18 cellular contexts compared by ENCODE assay signal in the genomic region with DNA sequence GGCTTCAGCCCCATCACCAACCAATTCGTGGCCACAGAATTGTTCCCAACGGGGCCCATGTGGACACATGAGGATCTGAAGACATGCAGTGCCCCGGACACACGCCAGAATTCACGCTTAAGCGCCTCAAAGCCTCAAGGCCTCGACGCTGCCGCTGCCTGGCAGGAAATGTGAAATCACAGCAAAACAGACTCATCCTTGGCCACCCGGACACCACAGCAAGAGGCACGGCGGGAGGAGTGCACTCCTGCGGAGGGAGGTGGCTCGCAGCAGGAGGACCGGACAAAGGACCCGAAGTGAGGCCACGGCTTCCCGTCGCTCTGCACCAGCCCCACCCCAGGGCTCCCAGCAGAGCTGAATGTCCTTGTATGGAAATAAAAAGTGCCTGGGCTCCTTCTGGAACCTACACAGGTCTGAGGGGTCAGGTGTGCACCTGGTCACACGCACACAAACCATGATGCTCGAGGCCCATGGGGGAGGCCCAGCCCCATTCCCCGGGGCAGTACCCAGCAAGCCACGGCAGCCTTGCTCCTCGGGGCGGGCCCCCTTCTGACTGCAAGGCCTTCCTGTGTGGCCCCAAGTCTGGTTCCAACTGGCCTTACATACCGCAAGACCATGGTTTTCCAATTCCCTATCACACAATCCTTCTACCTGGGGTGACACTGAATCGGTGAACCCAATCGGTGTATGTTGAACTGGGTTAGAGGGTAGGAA.
"Had no signal": no experiment of that assay in that cellular context is flagged by ENCODE, and none has a peak within 500 bp of the region (broad histone marks: within the 10 kb centered on the region; RNA-seq: fewer than 3 reads in every experiment).

No MANE protein-coding gene starts in this region.

- H3K27me3 Mint-ChIP-seq: naive thymus-derived CD8-positive, alpha-beta T cell had no signal

- FAIRE-seq: endometrium, frontal cortex, islet of Langerhans, urothelium cell line had no signal

- H3K27ac ChIP-seq: heart left ventricle, right atrium auricular region had no signal

- ATAC-seq: esophagus mucosa; heart left ventricle; left lobe of liver; mucosa of descending colon; naive thymus-derived CD8-positive, alpha-beta T cell had no signal

- H3K4me1 ChIP-seq: heart left ventricle, right atrium auricular region had no signal

- H3K27me3 ChIP-seq: heart left ventricle, right atrium auricular region had no signal

- H3K4me3 ChIP-seq: heart left ventricle, mucosa of descending colon, right atrium auricular region had no signal

- H3K9me3 Mint-ChIP-seq: naive thymus-derived CD8-positive, alpha-beta T cell had no signal

- DNase-seq: effector memory CD4-positive, alpha-beta T cell; heart left ventricle; hypothalamus; mammary epithelial cell; mucosa of descending colon; naive thymus-derived CD8-positive, alpha-beta T cell; stimulated activated CD4-positive, alpha-beta T cell treated with anti-CD3 and anti-CD28 coated beads, Interleukin-15, amount 100 ng/mL, for 24 hours; stimulated activated CD4-positive, alpha-beta T cell treated with anti-CD3 and anti-CD28 coated beads, Interleukin-1b, Interleukin-23, amount 100 ng/mL, for 48 hours; stimulated activated CD4-positive, alpha-beta T cell treated with anti-CD3 and anti-CD28 coated beads, Interleukin-4, amount 100 ng/mL, for 4 hours; stimulated activated naive CD4-positive, alpha-beta T cell treated with Interleukin-2 at 50 U/mL for 16 hours; trophoblast cell had no signal

- H3K4me3 Mint-ChIP-seq: naive thymus-derived CD8-positive, alpha-beta T cell had no signal

- H3K9me3 ChIP-seq: heart left ventricle, mucosa of descending colon, right atrium auricular region had no signal
